Comparison of ENCODE assay signal across 8 cellular contexts in genomic region chr15:80242132-80242769, GRCh38. TPM values are rescaled to one million over a fixed set of nuclear protein-coding genes. Genes with fewer than 3 reads are reported as not detected.
DNase-seq lines count a peak whose midpoint lies in the region; ATAC-seq and TF ChIP-seq lines count a peak whose summit lies in the region.

No MANE protein-coding gene starts in this region.

- H2AFZ ChIP-seq in Loucy (ENCODE audit: low read length), result no peak overlapping the region

- H3K27ac ChIP-seq in adrenal gland, result peak overlapping the region in 3 of 5 donors; percentile 49 to 73 (median 71)
- no peak overlapping the region for H3K27ac ChIP-seq in CD4-positive, alpha-beta T cell (ENCODE audit: low read depth, low read length)

- H3K36me3 Mint-ChIP-seq in CD4-positive, alpha-beta T cell (ENCODE audit: low read depth), result no peaks in the 10 kb centered on the region

- ATAC-seq in left lobe of liver (peak; percentile 63), HG02884 (IDR thresholded peaks at IDR 0.05; ENCODE audit: unreplicated experiment) (no peak), GM18873 (IDR thresholded peaks at IDR 0.05; ENCODE audit: low FRiP score, unreplicated experiment) (no peak)
- ATAC-seq in CD4-positive, alpha-beta T cell (ENCODE audit: poor library complexity), result no peak

- H3K79me2 ChIP-seq in Loucy (ENCODE audit: insufficient read depth, low read length), result no peaks in the 10 kb centered on the region

- H3K9me2 ChIP-seq in Loucy (replicated peaks; ENCODE audit: low read depth, low read length), result no peaks in the 10 kb centered on the region

- peaks cover 68% of the 10 kb centered on the region for H3K27me3 Mint-ChIP-seq in CD4-positive, alpha-beta T cell

- no peak overlapping the region for H3K27ac Mint-ChIP-seq in CD4-positive, alpha-beta T cell

- H3K4me3 ChIP-seq in Loucy (ENCODE audit: low read length, poor library complexity, severe bottlenecking), result no peak overlapping the region
- H3K4me3 ChIP-seq in adrenal gland, result no peak overlapping the region

- intact Hi-C loops in adrenal gland (cut with DNase I), result no loop called here
- intact Hi-C loops in CD4-positive, alpha-beta T cell (cut with DNase I, micrococcal nuclease), result no loop called here

- CTCF ChIA-PET in CD4-positive, alpha-beta T cell (lab: Charles Lee), result no interaction called here

- H3K4me2 ChIP-seq in Loucy (ENCODE audit: low read depth, low read length, poor library complexity, severe bottlenecking), result no peak overlapping the region

- POLR2A ChIA-PET in CD4-positive, alpha-beta T cell (lab: Charles Lee), result no interaction called here

- H3K9me3 Mint-ChIP-seq in CD4-positive, alpha-beta T cell, result no peaks in the 10 kb centered on the region

- H3K27me3 ChIP-seq in Loucy (ENCODE audit: insufficient read depth, low read length, poor library complexity, severe bottlenecking) (no peaks in the 10 kb centered on the region), adrenal gland (peaks cover 8% of the 10 kb centered on the region)
- H3K27me3 ChIP-seq in CD4-positive, alpha-beta T cell (ENCODE audit: control insufficient read depth, insufficient read depth, low read length), result peaks cover 16% of the 10 kb centered on the region

- H4K20me1 ChIP-seq in Loucy (ENCODE audit: insufficient read depth, low read length, poor library complexity, severe bottlenecking), result no peaks in the 10 kb centered on the region

- H3F3A ChIP-seq in Loucy (ENCODE audit: low read depth), result no peaks in the 10 kb centered on the region

- H3K9ac ChIP-seq in Loucy (ENCODE audit: low read depth, low read length, poor library complexity, severe bottlenecking), result no peak overlapping the region

- H3K9me3 ChIP-seq in Loucy (ENCODE audit: insufficient read depth, low read depth, low read length) (no peaks in the 10 kb centered on the region), adrenal gland (replicated peaks in 1 of 3) (no peaks in the 10 kb centered on the region)
- H3K9me3 ChIP-seq in CD4-positive, alpha-beta T cell (ENCODE audit: control insufficient read depth, low read length), result no peaks in the 10 kb centered on the region

- H3K36me3 ChIP-seq in Loucy (ENCODE audit: insufficient read depth, low read length), result no peaks in the 10 kb centered on the region
- no peaks in the 10 kb centered on the region for H3K36me3 ChIP-seq in adrenal gland (replicated peaks in 1 of 2)

- H3K4me1 ChIP-seq in Loucy (ENCODE audit: insufficient read depth, low read length, poor library complexity, severe bottlenecking), result no peaks in the 10 kb centered on the region
- peaks cover 6 to 7% of the 10 kb centered on the region in 2 donors for H3K4me1 ChIP-seq in adrenal gland (replicated peaks in 1 of 2)

- TF ChIP-seq CTCF in Loucy (conservative IDR thresholded peaks at IDR 0.05; ENCODE audit: low read length) (peak; percentile 46), adrenal gland (IDR thresholded peaks at IDR 0.05) (peak in 5 of 6 experiments; percentile 20 to 47 (median 28))
- no peak for TF ChIP-seq CTCF in CD4-positive, alpha-beta T cell (IDR thresholded peaks at IDR 0.05)

- peak; percentile 19 to 59 for DNase-seq in NCI-H524 (lab: John Stamatoyannopoulos, UW)
- DNase-seq in NCI-H524 treated with DMSO at 0.1 percent for 48 hours (lab: John Stamatoyannopoulos, UW), result no peak
- peak in 3 of 7 donors; percentile 18 to 37 (median 19) for DNase-seq in adrenal gland
- DNase-seq in left lobe of liver (ENCODE audit: low spot score), result peak; percentile 54
- no peak for DNase-seq in CD4-positive, alpha-beta T cell

- WGBS in adrenal gland, 4 donors, result 44 to 56% (median 52%) methylated on average over 10 to 11 of the region's 11 CpGs

- H3K4me1 Mint-ChIP-seq in CD4-positive, alpha-beta T cell (ENCODE audit: low read depth), result no peaks in the 10 kb centered on the region

- H3K4me3 Mint-ChIP-seq in CD4-positive, alpha-beta T cell, result no peak overlapping the region

- TF ChIP-seq POLR2A in adrenal gland (IDR thresholded peaks at IDR 0.05), result no peak

RNA-seq across cellular contexts. Expression of gene CTXND1, which starts 9.8 kb away (rescaled TPM):
- 10 to 100 TPM in 1 of 8 donors, 1 to 10 TPM in 7; 2.7 to 13.2 (median 5.4) TPM for total RNA-seq in adrenal gland
- polyA plus RNA-seq in adrenal gland, result 10 to 100 TPM in 1 of 3 donors, 1 to 10 TPM in 2; 1.6 to 17.4 (median 3.0) TPM
- total RNA-seq in left lobe of liver, result 4.5 TPM
- total RNA-seq in CD4-positive, alpha-beta T cell, result not detected

Comparison
In these comparisons a context has a peak if more than half of its experiments do, and no peak if none do; other contexts are left out.
1. DNase-seq: peak in NCI-H524 (2 of 2) and left lobe of liver (single experiment); none in NCI-H524 treated with DMSO at 0.1 percent for 48 hours (single experiment) and CD4-positive, alpha-beta T cell (0 of 10).